ENCODE assay signal across 1 cellular context in genomic region chr20:22799687-22800086, GRCh38.
TF ChIP-seq lines count a peak whose summit lies in the region.

No MANE protein-coding gene starts in this region.

TF ChIP-seq in HepG2, 621 proteins besides CTCF, POLR2A, EP300 and RAD21 (continued from another document):
- TF ChIP-seq, protein P1, sequence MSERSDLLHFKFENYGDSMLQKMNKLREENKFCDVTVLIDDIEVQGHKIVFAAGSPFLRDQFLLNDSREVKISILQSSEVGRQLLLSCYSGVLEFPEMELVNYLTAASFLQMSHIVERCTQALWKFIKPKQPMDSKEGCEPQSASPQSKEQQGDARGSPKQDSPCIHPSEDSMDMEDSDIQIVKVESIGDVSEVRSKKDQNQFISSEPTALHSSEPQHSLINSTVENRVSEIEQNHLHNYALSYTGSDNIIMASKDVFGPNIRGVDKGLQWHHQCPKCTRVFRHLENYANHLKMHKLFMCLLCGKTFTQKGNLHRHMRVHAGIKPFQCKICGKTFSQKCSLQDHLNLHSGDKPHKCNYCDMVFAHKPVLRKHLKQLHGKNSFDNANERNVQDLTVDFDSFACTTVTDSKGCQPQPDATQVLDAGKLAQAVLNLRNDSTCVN (CRISPR knock-in tag; IDR thresholded peaks at IDR 0.05; ENCODE audit: borderline replicate concordance), result peak; percentile 87; the same call in 1 of the 2 replicates
- TF ChIP-seq ZBTB46 (CRISPR knock-in tag; IDR thresholded peaks at IDR 0.05; ENCODE audit: borderline replicate concordance), result no peak
- TF ChIP-seq ZMYM2 (CRISPR knock-in tag; IDR thresholded peaks at IDR 0.05), result no peak
- no peak for TF ChIP-seq POLR2G (IDR thresholded peaks at IDR 0.05; ENCODE audit: low read depth, low read length)
- no peak for TF ChIP-seq PHF5A (CRISPR knock-in tag; IDR thresholded peaks at IDR 0.05; ENCODE audit: low read depth, unreplicated experiment)
